24 cellular contexts compared by ENCODE assay signal in genomic region chr13:61109741-61110140, GRCh38.
"Had no signal": no experiment of that assay in that cellular context is flagged by ENCODE, and none has a peak within 500 bp of the region (broad histone marks: within the 10 kb centered on the region; RNA-seq: fewer than 3 reads in every experiment).

No MANE protein-coding gene starts in this region.

- H3K9me3 ChIP-seq: colonic mucosa, esophagus muscularis mucosa, gastrocnemius medialis, gastroesophageal sphincter had no signal

- ATAC-seq: effector memory CD8-positive, alpha-beta T cell; esophagus mucosa; gastrocnemius medialis; gastroesophageal sphincter; heart left ventricle; heart right ventricle had no signal

- H3K27me3 ChIP-seq: colonic mucosa, dorsolateral prefrontal cortex, esophagus muscularis mucosa, esophagus squamous epithelium, gastrocnemius medialis, gastroesophageal sphincter, heart left ventricle, heart right ventricle had no signal

- H3K27ac ChIP-seq: colonic mucosa, coronary artery, dorsolateral prefrontal cortex, epithelial cell of prostate, esophagus muscularis mucosa, esophagus squamous epithelium, gastrocnemius medialis, gastroesophageal sphincter, heart left ventricle, heart right ventricle had no signal

- H3K36me3 ChIP-seq: colonic mucosa, esophagus muscularis mucosa, esophagus squamous epithelium, gastrocnemius medialis, gastroesophageal sphincter, heart left ventricle, heart right ventricle had no signal

- H3K4me1 Mint-ChIP-seq: endodermal cell had no signal

- H3K27ac Mint-ChIP-seq: dendritic cell treated with granulocyte-macrophage colony-stimulating factor and Interleukin-4, amounts not matched to agents 40 ng/mL and 50 ng/mL, for 4 days; effector memory CD8-positive, alpha-beta T cell; endodermal cell had no signal

- H3K4me3 ChIP-seq: colonic mucosa, coronary artery, dorsolateral prefrontal cortex, esophagus muscularis mucosa, esophagus squamous epithelium, gastrocnemius medialis, gastroesophageal sphincter, heart left ventricle, heart right ventricle had no signal

- H3K4me1 ChIP-seq: colonic mucosa, esophagus muscularis mucosa, esophagus squamous epithelium, gastrocnemius medialis, gastroesophageal sphincter, heart left ventricle, heart right ventricle had no signal

- DNase-seq: colonic mucosa; cortex of kidney; dermis blood vessel endothelial cell; dorsolateral prefrontal cortex; effector CD4-positive, alpha-beta T cell; effector CD8-positive, alpha-beta T cell; effector memory CD4-positive, alpha-beta T cell; effector memory CD8-positive, alpha-beta T cell; endodermal cell; erythroblast; esophagus squamous epithelium; foreskin fibroblast; foreskin melanocyte; gastrocnemius medialis; glutamatergic neuron; head of caudate nucleus; heart left ventricle; heart right ventricle had no signal

- H3K27me3 Mint-ChIP-seq: dendritic cell treated with granulocyte-macrophage colony-stimulating factor and Interleukin-4, amounts not matched to agents 40 ng/mL and 50 ng/mL, for 4 days; effector memory CD8-positive, alpha-beta T cell had no signal

- H3K4me3 Mint-ChIP-seq: dendritic cell treated with granulocyte-macrophage colony-stimulating factor and Interleukin-4, amounts not matched to agents 40 ng/mL and 50 ng/mL, for 4 days; effector memory CD8-positive, alpha-beta T cell; endodermal cell had no signal
